8 cellular contexts compared by ENCODE assay signal in genomic region chr14:68780358-68781160, GRCh38. TPM values are rescaled to one million over a fixed set of nuclear protein-coding genes. Genes with fewer than 3 reads are reported as not detected.
DNase-seq lines count a peak whose midpoint lies in the region; ATAC-seq and TF ChIP-seq lines count a peak whose summit lies in the region.

No MANE protein-coding gene starts in this region.

- 44 to 50% methylated on average over 7 of the region's 7 CpGs for WGBS in esophagus, 2 donors

- H3K27me3 ChIP-seq in esophagus (ENCODE audit: control insufficient read depth in 1 of 2, insufficient read depth in 2 of 2, low read length in 2 of 2), result no peaks in the 10 kb centered on the region
- H3K27me3 ChIP-seq in muscle layer of colon (ENCODE audit: control insufficient read depth in 1 of 2, insufficient read depth in 2 of 2, low read length in 2 of 2), result no peaks in the 10 kb centered on the region
- H3K27me3 ChIP-seq in uterus, result no peaks in the 10 kb centered on the region

- H3K36me3 ChIP-seq in esophagus (ENCODE audit: control insufficient read depth in 2 of 2, insufficient read depth in 2 of 2, low read length in 1 of 2), result no peaks in the 10 kb centered on the region
- no peaks in the 10 kb centered on the region for H3K36me3 ChIP-seq in muscle layer of colon (ENCODE audit: insufficient read depth, low read length)
- no peaks in the 10 kb centered on the region for H3K36me3 ChIP-seq in uterus

- no peak for TF ChIP-seq POLR2A in uterus (IDR thresholded peaks at IDR 0.05)

- intact Hi-C loops in uterus (cut with DNase I; ENCODE audit: low total_unique reads), result loop anchor here (10.0 kb wide), 1 partner anchor 236 kb away; no protein-coding TSS in a partner anchor

- H3K4me1 ChIP-seq in esophagus (ENCODE audit: control insufficient read depth in 2 of 2, insufficient read depth in 2 of 2, low read length in 1 of 2) (peaks cover 21 to 29% of the 10 kb centered on the region in 2 donors), muscle layer of colon (ENCODE audit: insufficient read depth, low read length) (peaks cover 58% of the 10 kb centered on the region), uterus (peaks cover 28 to 32% of the 10 kb centered on the region in 2 donors)

- peak in 73 of 76 experiments; percentile 46 to 92 (median 72) for DNase-seq in HUDEP-2 (lab: John Stamatoyannopoulos, UW; ENCODE audit: unreplicated experiment in 76 of 76)
- peak; percentile 76 for DNase-seq in UCSD-AML1 (lab: John Stamatoyannopoulos, UW; ENCODE audit: unreplicated experiment)
- peak; percentile 84 to 88 for DNase-seq in uterus
- no peak for DNase-seq in NCI-H2029 treated with DMSO at 0.1 percent for 48 hours (lab: John Stamatoyannopoulos, UW)

- no peaks in the 10 kb centered on the region for H3K9me3 ChIP-seq in esophagus (ENCODE audit: control insufficient read depth in 2 of 2, insufficient read depth in 1 of 2, low read depth in 1 of 2, low read length in 1 of 2)
- no peaks in the 10 kb centered on the region for H3K9me3 ChIP-seq in muscle layer of colon (ENCODE audit: low read length)
- H3K9me3 ChIP-seq in uterus, result no peaks in the 10 kb centered on the region

- ATAC-seq in HG03139 (IDR thresholded peaks at IDR 0.05; ENCODE audit: unreplicated experiment), result no peak
- no peak for ATAC-seq in GM19351 (IDR thresholded peaks at IDR 0.05; ENCODE audit: unreplicated experiment)

- TF ChIP-seq CTCF in uterus (IDR thresholded peaks at IDR 0.05), result no peak

- peak overlapping the region; percentile 9 for H3K9ac ChIP-seq in muscle layer of colon (ENCODE audit: low read length)

- H3K4me3 ChIP-seq in esophagus (ENCODE audit: low read depth in 1 of 2, low read length in 2 of 2), result no peak overlapping the region
- H3K4me3 ChIP-seq in muscle layer of colon (ENCODE audit: low read depth in 1 of 2, low read length in 2 of 2), result no peak overlapping the region
- no peak overlapping the region for H3K4me3 ChIP-seq in uterus

- H3K27ac ChIP-seq in esophagus (ENCODE audit: low read depth in 2 of 2, low read length in 1 of 2) (peak overlapping the region; percentile 81 to 91), muscle layer of colon (ENCODE audit: low read depth, low read length) (peak overlapping the region; percentile 64), uterus (peak overlapping the region; percentile 90 to 96)

RNA-seq across cellular contexts. Expression of gene ZFP36L1, which starts 12.3 kb away (rescaled TPM):
- polyA plus RNA-seq in esophagus, result 10 to 100 TPM; 58.8 to 84.0 TPM
- total RNA-seq in uterus, result 100 to 1,000 TPM; 170 to 564 (median 315) TPM
